Comparison of ENCODE assay signal across 15 cellular contexts in genomic region chr1:47555307-47555706, GRCh38.
"Had no signal": no experiment of that assay in that cellular context is flagged by ENCODE, and none has a peak within 500 bp of the region (broad histone marks: within the 10 kb centered on the region; RNA-seq: fewer than 3 reads in every experiment).

No MANE protein-coding gene starts in this region.

- H3K4me1 ChIP-seq: psoas muscle, suprapubic skin had no signal

- H3K27ac Mint-ChIP-seq: activated CD8-positive, alpha-beta memory T cell treated with anti-CD3 and anti-CD28 coated beads, Interleukin-2, amount 10 ng/mL, durations not matched to agents 7 days and 5 days; activated naive CD8-positive, alpha-beta T cell; mesothelial cell of epicardium had no signal

- H3K36me3 ChIP-seq: brain microvascular endothelial cell, esophagus squamous epithelium, suprapubic skin had no signal

- H3K27ac ChIP-seq: brain microvascular endothelial cell, esophagus squamous epithelium, psoas muscle, suprapubic skin had no signal

- H3K4me3 ChIP-seq: esophagus squamous epithelium, psoas muscle, suprapubic skin had no signal

- H3K36me3 Mint-ChIP-seq: activated CD8-positive, alpha-beta memory T cell treated with anti-CD3 and anti-CD28 coated beads, Interleukin-2, amount 10 ng/mL, durations not matched to agents 7 days and 5 days; activated naive CD8-positive, alpha-beta T cell; mesothelial cell of epicardium; naive thymus-derived CD8-positive, alpha-beta T cell had no signal

- DNase-seq: activated CD4-positive, CD25-positive, alpha-beta regulatory T cell; activated CD8-positive, alpha-beta memory T cell treated with anti-CD3 and anti-CD28 coated beads, Interleukin-2, amount 10 ng/mL, durations not matched to agents 7 days and 5 days; activated gamma-delta T cell; activated T-cell treated with anti-CD3 and anti-CD28 coated beads, Interleukin-2, amount 50 U/mL, for 48 hours; cerebellar nuclear complex; esophagus squamous epithelium; naive thymus-derived CD8-positive, alpha-beta T cell; psoas muscle; stimulated activated CD4-positive, alpha-beta T cell treated with anti-CD3 and anti-CD28 coated beads, Interleukin-12 subunit alpha, Interleukin-12 subunit beta, amount 100 ng/mL, for 4 hours; stimulated activated naive CD4-positive, alpha-beta T cell treated with Interleukin-2 at 50 U/mL for 16 hours; T-helper 2 cell had no signal

- H3K9me3 Mint-ChIP-seq: mesothelial cell of epicardium; naive thymus-derived CD8-positive, alpha-beta T cell had no signal

- H3K4me3 Mint-ChIP-seq: activated CD8-positive, alpha-beta memory T cell treated with anti-CD3 and anti-CD28 coated beads, Interleukin-2, amount 10 ng/mL, durations not matched to agents 7 days and 5 days; activated naive CD8-positive, alpha-beta T cell; mesothelial cell of epicardium; naive thymus-derived CD8-positive, alpha-beta T cell had no signal

- H3K9me3 ChIP-seq: esophagus squamous epithelium, psoas muscle, suprapubic skin had no signal

- ATAC-seq: activated CD8-positive, alpha-beta memory T cell treated with anti-CD3 and anti-CD28 coated beads, Interleukin-2, amount 10 ng/mL, durations not matched to agents 7 days and 5 days; naive thymus-derived CD8-positive, alpha-beta T cell; psoas muscle had no signal

- H3K4me1 Mint-ChIP-seq: activated CD8-positive, alpha-beta memory T cell treated with anti-CD3 and anti-CD28 coated beads, Interleukin-2, amount 10 ng/mL, durations not matched to agents 7 days and 5 days; naive thymus-derived CD8-positive, alpha-beta T cell had no signal
